8 cellular contexts compared by ENCODE assay signal in genomic region chr20:53593466-53594007, GRCh38. TPM values are rescaled to one million over a fixed set of nuclear protein-coding genes. Genes with fewer than 3 reads are reported as not detected.
A peak's percentile ranks its signal among the peaks of the same experiment; 100 is the strongest.
DNase-seq lines count a peak whose midpoint lies in the region; ATAC-seq and TF ChIP-seq lines count a peak whose summit lies in the region.
"Not testable (repeated sequence)": the region's sequence is repeated elsewhere in the genome, so short reads cannot be mapped to it uniquely, and the experiment has no call there.

Gene ZNF217, minus strand, starts transcription at chr20:53593839. Its CDS starts 11,013 bp downstream, at chr20:53582826.

- DNase-seq in Caki2 (ENCODE audit: low read depth) (peak; percentile 60), esophagus squamous epithelium (lab: John Stamatoyannopoulos, UW) (peak; percentile 50), mucosa of gallbladder (ENCODE audit: low spot score) (peak; percentile 72)
- not testable (repeated sequence) for DNase-seq in SK-N-MC (ENCODE audit: low read depth, low spot score)
- DNase-seq in activated effector memory CD4-positive, alpha-beta T cell treated with anti-CD3 and anti-CD28 coated beads, Interleukin-2, amount 50 U/mL, for 16 hours, result peak; percentile 87
- DNase-seq in stimulated activated CD8-positive, alpha-beta memory T cell treated with anti-CD3 and anti-CD28 coated beads, Interleukin-12 subunit alpha, Interleukin-12 subunit beta, amount 100 ng/mL, for 4 hours (ENCODE audit: low read depth), result peak; percentile 55

- peaks cover 8 to 78% (median 21%) of the 10 kb centered on the region in 3 donors for H3K4me1 ChIP-seq in esophagus squamous epithelium

- H3K27me3 ChIP-seq in esophagus squamous epithelium, result not testable (repeated sequence)

- ATAC-seq in GM21723 (IDR thresholded peaks at IDR 0.05; ENCODE audit: unreplicated experiment), result peak; percentile 28

- WGBS in esophagus squamous epithelium, 2 donors, result no CpG with 5 or more reads among the region's 66 CpGs

- not testable (repeated sequence) for H3K36me3 ChIP-seq in SK-N-MC (ENCODE audit: insufficient read depth, low read length); esophagus squamous epithelium

- TF ChIP-seq RAD21 in Ishikawa (IDR thresholded peaks at IDR 0.05; ENCODE audit: low read depth), result not testable (repeated sequence)

- TF ChIP-seq POLR2A in esophagus squamous epithelium (IDR thresholded peaks at IDR 0.05), result peak in 2 of 4 donors; percentile 35 to 64

- TF ChIP-seq CTCF in esophagus squamous epithelium (IDR thresholded peaks at IDR 0.05), result not testable (repeated sequence)

- not testable (repeated sequence) for H3K9me3 ChIP-seq in SK-N-MC (ENCODE audit: low read depth, low read length); esophagus squamous epithelium

- H3K4me3 ChIP-seq in SK-N-MC, result peak within 1 kb of the TSS; percentile 93
- H3K4me3 ChIP-seq in esophagus squamous epithelium, result peak within 1 kb of the TSS; percentile 80 to 98 (median 90)

- in situ Hi-C loops in Caki2 (cut with HindIII; ENCODE audit: low pct_unique_long_range_greater_than_20kb, low sequenced_read_pairs), result not testable (repeated sequence)

- TF ChIP-seq EP300 in Ishikawa (IDR thresholded peaks at IDR 0.05; ENCODE audit: borderline replicate concordance), result not testable (repeated sequence)

- peak within 1 kb of the TSS; percentile 87 for H3K27ac ChIP-seq in SK-N-MC
- peak within 1 kb of the TSS; percentile 99 to 100 (median 100) for H3K27ac ChIP-seq in esophagus squamous epithelium

- intact Hi-C loops in esophagus squamous epithelium (cut with DNase I), result not testable (repeated sequence)

- peak within 1 kb of the TSS; percentile 84 for H3K9ac ChIP-seq in SK-N-MC (ENCODE audit: insufficient read length)

TF ChIP-seq in Ishikawa, 13 proteins besides CTCF, POLR2A, EP300 and RAD21:
- 0 out of 2 replicates have a peak, but pooled peaks have one; percentile 5 for TF ChIP-seq TAF1 (IDR thresholded peaks at IDR 0.05; ENCODE audit: low read depth)

RNA-seq across cellular contexts. Expression of gene ZNF217, which starts in this region (rescaled TPM):
- total RNA-seq in Caki2 (2014; rRNA removed; shearing (Covaris generic); ENCODE audit: low replicate concordance), result 21.4 and 25.0 TPM in 2 replicates
- total RNA-seq in esophagus squamous epithelium (10 to 100 TPM; 20.7 to 27.5 (median 22.2) TPM), mucosa of gallbladder (45.4 TPM)
